Comparison of ENCODE assay signal across 8 cellular contexts in the genomic region with DNA sequence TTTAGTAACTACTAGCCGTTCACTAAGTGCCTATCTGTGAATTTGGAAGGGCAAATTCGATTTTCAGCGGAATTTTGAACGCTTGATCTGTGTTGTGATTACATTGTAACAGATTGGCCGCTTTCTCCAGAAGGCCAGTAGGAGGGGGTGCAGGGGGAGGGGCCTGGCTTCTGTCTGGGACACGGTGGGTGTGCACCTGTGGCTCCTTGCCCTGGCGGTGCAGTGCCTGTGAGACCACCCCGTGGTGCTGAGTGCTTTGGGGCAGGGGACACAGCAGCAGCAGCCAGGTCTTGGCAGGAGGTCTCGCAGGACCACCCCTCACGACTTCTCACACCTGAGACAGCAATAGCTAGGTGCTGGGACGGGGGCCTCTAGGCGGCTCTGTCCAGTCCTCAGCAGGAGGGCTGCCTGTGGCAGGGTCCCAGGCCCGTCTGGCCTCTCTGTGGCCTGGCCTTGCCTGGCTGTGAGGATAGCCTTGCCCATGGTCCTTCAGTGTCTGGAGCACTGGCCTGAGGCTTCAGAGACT. TPM values are rescaled to one million over a fixed set of nuclear protein-coding genes. Genes with fewer than 3 reads are reported as not detected.
A peak's percentile ranks its signal among the peaks of the same experiment; 100 is the strongest.
DNase-seq lines count a peak whose midpoint lies in the region; ATAC-seq lines count a peak whose summit lies in the region.
"Had no signal": no experiment of that assay in that cellular context is flagged by ENCODE, and none has a peak within 500 bp of the region (broad histone marks: within the 10 kb centered on the region; RNA-seq: fewer than 3 reads in every experiment).

No MANE protein-coding gene starts in this region.

- 0 out of 2 replicates have a peak overlapping the region, but pooled peaks have one; percentile 77 for H3K9ac ChIP-seq in HUES48 (ENCODE audit: low read depth, low read length)

- no peaks in the 10 kb centered on the region for H3K27me3 ChIP-seq in HUES48 (ENCODE audit: control insufficient read depth, insufficient read depth, low read length)

- no peak for DNase-seq in stimulated activated naive B cell treated with anti-CD40 and anti-IgM and Interleukin-4, amounts not matched to agents 10 μg/mL and 1 μg/mL and 100 μg/mL, for 72 hours
- no peak for DNase-seq in HPDE6-E6E7 (ENCODE audit: extremely low spot score)
- no peak for DNase-seq in NCI-H1694 (lab: John Stamatoyannopoulos, UW)

- no peaks in the 10 kb centered on the region for H3K9me3 Mint-ChIP-seq in activated T-helper 17 cell treated with anti-CD3 and anti-CD28 coated beads, Interleukin-2, amount 50 U/mL, for 72 hours
- H3K9me3 Mint-ChIP-seq in stimulated activated naive B cell treated with anti-CD40 and anti-IgM and Interleukin-4, amounts not matched to agents 10 μg/mL and 1 μg/mL and 100 μg/mL, for 72 hours: no peaks in the 10 kb centered on the region

- no peaks in the 10 kb centered on the region for H3K4me1 Mint-ChIP-seq in activated T-helper 17 cell treated with anti-CD3 and anti-CD28 coated beads, Interleukin-2, amount 50 U/mL, for 72 hours
- peaks cover 28 to 46% of the 10 kb centered on the region in 2 donors for H3K4me1 Mint-ChIP-seq in stimulated activated naive B cell treated with anti-CD40 and anti-IgM and Interleukin-4, amounts not matched to agents 10 μg/mL and 1 μg/mL and 100 μg/mL, for 72 hours

- peak overlapping the region; percentile 95 for H3K27ac Mint-ChIP-seq in activated T-helper 17 cell treated with anti-CD3 and anti-CD28 coated beads, Interleukin-2, amount 50 U/mL, for 72 hours
- H3K27ac Mint-ChIP-seq in stimulated activated naive B cell treated with anti-CD40 and anti-IgM and Interleukin-4, amounts not matched to agents 10 μg/mL and 1 μg/mL and 100 μg/mL, for 72 hours: peak overlapping the region; percentile 97

- H3K36me3 Mint-ChIP-seq in activated T-helper 17 cell treated with anti-CD3 and anti-CD28 coated beads, Interleukin-2, amount 50 U/mL, for 72 hours (ENCODE audit: low read depth): peaks cover 61% of the 10 kb centered on the region
- peaks cover 24 to 35% of the 10 kb centered on the region in 2 donors for H3K36me3 Mint-ChIP-seq in stimulated activated naive B cell treated with anti-CD40 and anti-IgM and Interleukin-4, amounts not matched to agents 10 μg/mL and 1 μg/mL and 100 μg/mL, for 72 hours

- H3K27me3 Mint-ChIP-seq in activated T-helper 17 cell treated with anti-CD3 and anti-CD28 coated beads, Interleukin-2, amount 50 U/mL, for 72 hours: no peaks in the 10 kb centered on the region
- no peaks in the 10 kb centered on the region for H3K27me3 Mint-ChIP-seq in stimulated activated naive B cell treated with anti-CD40 and anti-IgM and Interleukin-4, amounts not matched to agents 10 μg/mL and 1 μg/mL and 100 μg/mL, for 72 hours

- peaks cover 41% of the 10 kb centered on the region for H3K36me3 ChIP-seq in HUES48 (ENCODE audit: control insufficient read depth, insufficient read depth, low read length)

- no peak overlapping the region for H3K27ac ChIP-seq in HUES48 (ENCODE audit: low read depth, low read length)

- H3K9me3 ChIP-seq in HUES48 (ENCODE audit: control insufficient read depth, insufficient read depth, low read length) (no peaks in the 10 kb centered on the region), iPS-18c (ENCODE audit: control insufficient read depth, insufficient read depth, low read length) (no peaks in the 10 kb centered on the region)

- H3K4me3 ChIP-seq in HUES48 (ENCODE audit: low read depth, low read length): peak overlapping the region; percentile 89
- peak overlapping the region; percentile 80 for H3K4me3 ChIP-seq in iPS-18c (ENCODE audit: insufficient read depth, low read depth, low read length)

- H3K4me1 ChIP-seq in HUES48 (ENCODE audit: control insufficient read depth, insufficient read depth, low read length): peaks cover 11% of the 10 kb centered on the region; the same call in 1 of the 2 replicates

- H3K4me3 Mint-ChIP-seq in activated T-helper 17 cell treated with anti-CD3 and anti-CD28 coated beads, Interleukin-2, amount 50 U/mL, for 72 hours: peak overlapping the region; percentile 90
- H3K4me3 Mint-ChIP-seq in stimulated activated naive B cell treated with anti-CD40 and anti-IgM and Interleukin-4, amounts not matched to agents 10 μg/mL and 1 μg/mL and 100 μg/mL, for 72 hours: peak overlapping the region; percentile 89 to 97

- no peak for ATAC-seq in activated T-helper 17 cell treated with anti-CD3 and anti-CD28 coated beads, Interleukin-2, amount 50 U/mL, for 72 hours (replicated peaks)
- ATAC-seq in stimulated activated naive B cell treated with anti-CD40 and anti-IgM and Interleukin-4, amounts not matched to agents 10 μg/mL and 1 μg/mL and 100 μg/mL, for 72 hours (replicated peaks): no peak
- no peak for ATAC-seq in HG02870 (IDR thresholded peaks at IDR 0.05; ENCODE audit: unreplicated experiment)
- ATAC-seq: activated CD4-positive, CD25-positive, alpha-beta regulatory T cell treated with anti-CD3 and anti-CD28 coated beads, Interleukin-2, amount 50 U/mL, for 24 hours had no signal

RNA-seq across cellular contexts. Expression of gene UBE2I, which starts 1.8 kb away (rescaled TPM):
- 100 to 1,000 TPM; 204 to 206 TPM for total RNA-seq in activated T-helper 17 cell treated with anti-CD3 and anti-CD28 coated beads, Interleukin-2, amount 50 U/mL, for 72 hours

RNA-seq across cellular contexts. Expression of gene BAIAP3, which starts 22.2 kb away (rescaled TPM):
- 1 to 10 TPM in 1 of 2 donors, under 1 TPM in 1; 0.71 to 2.2 TPM for total RNA-seq in activated T-helper 17 cell treated with anti-CD3 and anti-CD28 coated beads, Interleukin-2, amount 50 U/mL, for 72 hours

RNA-seq across cellular contexts. Expression of gene TSR3, which starts 40.4 kb away (rescaled TPM):
- 10 to 100 TPM; 36.7 to 64.2 TPM for total RNA-seq in activated T-helper 17 cell treated with anti-CD3 and anti-CD28 coated beads, Interleukin-2, amount 50 U/mL, for 72 hours

RNA-seq across cellular contexts. Expression of gene GNPTG, which starts 40.5 kb away (rescaled TPM):
- 10 to 100 TPM; 22.6 to 24.4 TPM for total RNA-seq in activated T-helper 17 cell treated with anti-CD3 and anti-CD28 coated beads, Interleukin-2, amount 50 U/mL, for 72 hours

RNA-seq across cellular contexts. Expression of gene TPSD1, which starts 55.4 kb away (rescaled TPM):
- total RNA-seq in activated T-helper 17 cell treated with anti-CD3 and anti-CD28 coated beads, Interleukin-2, amount 50 U/mL, for 72 hours: not detected
